ENCODE assay signal across 25 cellular contexts in genomic region chr5:178147406-178147805, GRCh38. TPM values are rescaled to one million over a fixed set of nuclear protein-coding genes. Genes with fewer than 3 reads are reported as not detected.
DNase-seq lines count a peak whose midpoint lies in the region; ATAC-seq and TF ChIP-seq lines count a peak whose summit lies in the region.
"Had no signal": no experiment of that assay in that cellular context is flagged by ENCODE, and none has a peak within 500 bp of the region (broad histone marks: within the 10 kb centered on the region; RNA-seq: fewer than 3 reads in every experiment).

No MANE protein-coding gene starts in this region.

- peaks cover 87% of the 10 kb centered on the region for H3K36me3 Mint-ChIP-seq in activated B cell treated with CpG ODN at 0.5 μM for 24 hours (ENCODE audit: low read depth)
- peaks cover 26% of the 10 kb centered on the region for H3K36me3 Mint-ChIP-seq in chondrocyte (ENCODE audit: low read depth)

- no CpG with 5 or more reads among the region's 15 CpGs for WGBS in neuronal stem cell (ENCODE audit: extremely low coverage in 2 of 2, insufficient read length in 2 of 2, insufficient replicate concordance in 1 of 2), 2 donors

- no peak overlapping the region for H3K27ac ChIP-seq in neuronal stem cell (replicated peaks; ENCODE audit: low read length)
- H3K27ac ChIP-seq: KMS-11, SJCRH30 had no signal

- no peak overlapping the region for H3K4me3 ChIP-seq in neuronal stem cell (ENCODE audit: low read length in 2 of 2)
- H3K4me3 ChIP-seq: SJCRH30 had no signal

- H2BK12ac ChIP-seq in neuronal stem cell (ENCODE audit: low read length) = no peak overlapping the region

- no peak overlapping the region for H4K91ac ChIP-seq in neuronal stem cell (ENCODE audit: low read depth, low read length, poor library complexity)

- POLR2A ChIA-PET in activated B cell treated with CpG ODN at 0.5 μM for 24 hours (lab: Charles Lee) = no interaction called here

- intact Hi-C loops in activated B cell treated with CpG ODN at 0.5 μM for 24 hours (cut with micrococcal nuclease) = no loop called here

- peak; percentile 58 for DNase-seq in activated effector memory CD4-positive, alpha-beta T cell treated with anti-CD3 and anti-CD28 coated beads, Interleukin-2, amount 50 U/mL, for 16 hours
- DNase-seq in activated effector memory CD4-positive, alpha-beta T cell treated with Interleukin-2 at 50 U/mL for 16 hours = no peak
- DNase-seq in activated B cell treated with CpG ODN at 0.5 μM for 24 hours (no peak), chondrocyte (ENCODE audit: low spot score) (no peak), neuronal stem cell (ENCODE audit: low spot score) (no peak), NCI-H1436 (lab: John Stamatoyannopoulos, UW) (no peak)
- DNase-seq: AML-193; C1 segment of cervical spinal cord; CD8-positive, alpha-beta memory T cell; GF-D8; H7; HFFc6; NCI-H1105; NCI-H2029 treated with DMSO at 0.1 percent for 48 hours; NCI-H226; NCI-H524; NCI-H774; NK-92 treated with Interleukin-12 subunit alpha and Interleukin-12 subunit beta, amount 100 ng/mL, for 24 hours; SJCRH30 had no signal

- H2AFZ ChIP-seq in neuronal stem cell (ENCODE audit: low read length) = no peak overlapping the region

- no peaks in the 10 kb centered on the region for H3K9me3 Mint-ChIP-seq in activated B cell treated with CpG ODN at 0.5 μM for 24 hours
- H3K9me3 Mint-ChIP-seq in chondrocyte (ENCODE audit: low read depth) = no peaks in the 10 kb centered on the region
- H3K9me3 Mint-ChIP-seq: CD8-positive, alpha-beta memory T cell; HFFc6 had no signal

- ATAC-seq in activated B cell treated with CpG ODN at 0.5 μM for 24 hours (ENCODE audit: low read depth) = no peak
- ATAC-seq in HG03439 (IDR thresholded peaks at IDR 0.05; ENCODE audit: unreplicated experiment) = no peak
- ATAC-seq in GM21723 (IDR thresholded peaks at IDR 0.05; ENCODE audit: unreplicated experiment) = no peak

- no peaks in the 10 kb centered on the region for H3K4me1 ChIP-seq in neuronal stem cell (ENCODE audit: control insufficient read depth in 2 of 2, insufficient read depth in 1 of 2, low read depth in 1 of 2, low read length in 2 of 2)

- no peak overlapping the region for H3K18ac ChIP-seq in neuronal stem cell (ENCODE audit: low read length)

- TF ChIP-seq CTCF in activated B cell treated with CpG ODN at 0.5 μM for 24 hours (IDR thresholded peaks at IDR 0.05) (no peak), chondrocyte (IDR thresholded peaks at IDR 0.05) (no peak)

- H2BK120ac ChIP-seq in neuronal stem cell (ENCODE audit: low read depth, low read length) = no peak overlapping the region

- H3K4ac ChIP-seq in neuronal stem cell (ENCODE audit: low read length) = no peak overlapping the region

- no peak overlapping the region for H2BK15ac ChIP-seq in neuronal stem cell (ENCODE audit: low read length)

- peak overlapping the region; percentile 41 for H3K27ac Mint-ChIP-seq in activated B cell treated with CpG ODN at 0.5 μM for 24 hours
- peak overlapping the region; percentile 19 for H3K27ac Mint-ChIP-seq in chondrocyte (ENCODE audit: unreplicated experiment)
- H3K27ac Mint-ChIP-seq: HFFc6 had no signal

- no peaks in the 10 kb centered on the region for H3K27me3 ChIP-seq in neuronal stem cell (ENCODE audit: control insufficient read depth in 3 of 3, insufficient read depth in 3 of 3, low read depth in 1 of 3, low read length in 3 of 3)
- H3K27me3 ChIP-seq: SJCRH30 had no signal

- peaks cover 5% of the 10 kb centered on the region for H3K79me1 ChIP-seq in neuronal stem cell (ENCODE audit: low read depth, low read length)

- no peak overlapping the region for H4K8ac ChIP-seq in neuronal stem cell (ENCODE audit: low read depth, low read length)

- H3K27me3 Mint-ChIP-seq in activated B cell treated with CpG ODN at 0.5 μM for 24 hours = no peaks in the 10 kb centered on the region
- H3K27me3 Mint-ChIP-seq in chondrocyte (ENCODE audit: low read depth) = no peaks in the 10 kb centered on the region
- H3K27me3 Mint-ChIP-seq: CD8-positive, alpha-beta memory T cell had no signal

- no peak overlapping the region for H2AK5ac ChIP-seq in neuronal stem cell (ENCODE audit: low read depth, low read length)

- no peak overlapping the region for H2BK5ac ChIP-seq in neuronal stem cell (ENCODE audit: low read length)

- no peak overlapping the region for H3K23ac ChIP-seq in neuronal stem cell (ENCODE audit: low read depth, low read length, poor library complexity)

- no peak overlapping the region for H3K14ac ChIP-seq in neuronal stem cell (ENCODE audit: low read length)

- H3K9ac ChIP-seq in neuronal stem cell (ENCODE audit: low read depth, low read length, poor library complexity) = peak overlapping the region; percentile 53
- H3K9ac ChIP-seq: KMS-11 had no signal

- H3K9me3 ChIP-seq in neuronal stem cell (replicated peaks in 1 of 2; ENCODE audit: control insufficient read depth in 2 of 2, insufficient read depth in 1 of 2, low read depth in 1 of 2, low read length in 2 of 2) = no peaks in the 10 kb centered on the region
- H3K9me3 ChIP-seq: SJCRH30 had no signal

- CTCF ChIA-PET in activated B cell treated with CpG ODN at 0.5 μM for 24 hours (lab: Charles Lee) = interaction anchor here (1.5 to 11.3 kb wide), 2 partner anchors 12 to 71 kb away, joined by 4 to 190 read pairs; no protein-coding TSS in a partner anchor

- H3K4me3 Mint-ChIP-seq in activated B cell treated with CpG ODN at 0.5 μM for 24 hours (no peak overlapping the region), chondrocyte (ENCODE audit: unreplicated experiment) (no peak overlapping the region)
- H3K4me3 Mint-ChIP-seq: CD8-positive, alpha-beta memory T cell; HFFc6 had no signal

- peaks cover 75 to 97% of the 10 kb centered on the region in 2 donors for H3K36me3 ChIP-seq in neuronal stem cell (replicated peaks in 1 of 2; ENCODE audit: control insufficient read depth in 2 of 2, insufficient read depth in 2 of 2, low read length in 2 of 2)

- H3K4me2 ChIP-seq in neuronal stem cell (ENCODE audit: insufficient read depth, low read length, poor library complexity, severe bottlenecking) = no peak overlapping the region
- H3K4me2 ChIP-seq: KMS-11 had no signal

- peaks cover 12% of the 10 kb centered on the region for H3K4me1 Mint-ChIP-seq in activated B cell treated with CpG ODN at 0.5 μM for 24 hours
- H3K4me1 Mint-ChIP-seq in chondrocyte (ENCODE audit: low read depth) = peaks cover 10% of the 10 kb centered on the region

RNA-seq across cellular contexts. Expression of gene NHP2, which starts 6.3 kb away (rescaled TPM):
- total RNA-seq in activated B cell treated with CpG ODN at 0.5 μM for 24 hours (175 and 180 TPM in 2 replicates), chondrocyte (72.2 to 106 TPM (median 74.1 TPM) in 3 replicates)
- 177 TPM for polyA plus RNA-seq in neuronal stem cell (2013, experiment 1 of 2)
- polyA plus RNA-seq in neuronal stem cell (2013, experiment 2 of 2) = 166 TPM

RNA-seq across cellular contexts. Expression of gene RMND5B, which starts 16.6 kb away (rescaled TPM):
- total RNA-seq in activated B cell treated with CpG ODN at 0.5 μM for 24 hours (42.4 and 57.2 TPM in 2 replicates), chondrocyte (24.4 to 27.7 TPM (median 26.8 TPM) in 3 replicates)
- polyA plus RNA-seq in neuronal stem cell (2013, experiment 1 of 2) = 19.2 TPM
- 19.2 TPM for polyA plus RNA-seq in neuronal stem cell (2013, experiment 2 of 2)

RNA-seq across cellular contexts. Expression of gene N4BP3, which starts 34.1 kb away (rescaled TPM):
- total RNA-seq in activated B cell treated with CpG ODN at 0.5 μM for 24 hours (17.4 and 18.1 TPM in 2 replicates), chondrocyte (0.27 to 0.44 TPM (median 0.32 TPM) in 3 replicates)
- polyA plus RNA-seq in neuronal stem cell (2013, experiment 1 of 2) = 2.4 TPM
- polyA plus RNA-seq in neuronal stem cell (2013, experiment 2 of 2) = 2.5 TPM

RNA-seq across cellular contexts. Expression of gene GMCL2, which starts 39.8 kb away (rescaled TPM):
- total RNA-seq in activated B cell treated with CpG ODN at 0.5 μM for 24 hours (not detected in 2 replicates), chondrocyte (not detected in 3 replicates)
- not detected for polyA plus RNA-seq in neuronal stem cell (2013, experiment 1 of 2)
- polyA plus RNA-seq in neuronal stem cell (2013, experiment 2 of 2) = not detected
- total RNA-seq: A172; CD8-positive, alpha-beta memory T cell; H7; HFFc6; HT1080; SJCRH30 had no signal
- polyA plus RNA-seq: AG04450; CD8-positive, alpha-beta memory T cell had no signal

RNA-seq across cellular contexts. Expression of gene HNRNPAB, which starts 56.9 kb away (rescaled TPM):
- total RNA-seq in activated B cell treated with CpG ODN at 0.5 μM for 24 hours (118 and 120 TPM in 2 replicates), chondrocyte (152 to 215 TPM (median 156 TPM) in 3 replicates)
- 252 TPM for polyA plus RNA-seq in neuronal stem cell (2013, experiment 1 of 2)
- 248 TPM for polyA plus RNA-seq in neuronal stem cell (2013, experiment 2 of 2)

Comparison
In these comparisons a context has a peak if more than half of its experiments do, and no peak if none do; other contexts are left out.
1. RNA of gene N4BP3, which starts 34.1 kb away (total RNA-seq): 17.4 to 18.1 TPM in activated B cell treated with CpG ODN at 0.5 μM for 24 hours; 0.27 to 0.44 TPM in chondrocyte; every median in the first group is over 10 times any median in the second.